In the genomic region with DNA sequence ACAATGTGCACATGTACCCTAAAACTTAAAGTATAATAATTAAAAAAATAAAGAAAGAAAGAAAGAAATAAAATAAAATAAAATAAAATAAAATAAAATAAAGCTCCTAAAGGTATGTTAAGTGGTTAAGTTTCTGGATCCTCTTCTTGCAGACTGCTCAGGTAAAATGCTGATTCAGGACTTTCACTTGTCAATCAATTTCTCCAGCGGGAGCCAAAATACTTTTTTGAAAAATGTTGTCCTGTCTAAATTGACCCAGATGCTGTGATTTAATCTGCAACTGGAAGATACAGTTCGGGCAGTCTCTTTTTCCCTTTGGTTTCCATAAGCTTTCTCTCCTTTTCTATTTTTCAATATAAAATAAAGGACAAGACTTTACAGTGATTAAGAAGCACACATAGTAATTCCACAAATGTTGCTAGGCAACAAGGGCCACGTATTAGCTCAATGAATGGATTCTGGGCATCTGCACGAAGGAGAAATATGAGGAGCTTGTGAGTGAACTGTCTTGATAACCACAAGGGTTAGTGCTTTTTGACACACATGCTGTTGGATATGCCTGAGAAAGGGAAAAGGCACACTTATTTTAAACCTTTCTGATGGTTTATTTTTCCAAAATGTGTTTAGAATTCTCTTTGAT, we compare ENCODE assay signal across 21 cellular contexts. TPM values are rescaled to one million over a fixed set of nuclear protein-coding genes. Genes with fewer than 3 reads are reported as not detected.
DNase-seq lines count a peak whose midpoint lies in the region; ATAC-seq and TF ChIP-seq lines count a peak whose summit lies in the region.
"Had no signal": no experiment of that assay in that cellular context is flagged by ENCODE, and none has a peak within 500 bp of the region (broad histone marks: within the 10 kb centered on the region; RNA-seq: fewer than 3 reads in every experiment).

No MANE protein-coding gene starts in this region.

- no peak overlapping the region for H3K4me3 ChIP-seq in brain microvascular endothelial cell (ENCODE audit: low read depth, low read length)
- H3K4me3 ChIP-seq: BLaER1 treated with 17β-estradiol and CSF1 and Interleukin-3, amounts not matched to agents 10 nM and 100 nM; mucosa of descending colon; tibial nerve had no signal

- no peak for TF ChIP-seq CTCF in brain microvascular endothelial cell (IDR thresholded peaks at IDR 0.05; ENCODE audit: low read depth, low read length, missing control alignments)

- H3K9me3 ChIP-seq in T-helper 17 cell (ENCODE audit: control insufficient read depth, low read length, poor library complexity, severe bottlenecking) = no peaks in the 10 kb centered on the region
- H3K9me3 ChIP-seq: BLaER1 treated with 17β-estradiol and CSF1 and Interleukin-3, amounts not matched to agents 10 nM and 100 nM; mucosa of descending colon; tibial nerve had no signal

- no peaks in the 10 kb centered on the region for H3K36me3 ChIP-seq in brain microvascular endothelial cell (replicated peaks)
- H3K36me3 ChIP-seq: BLaER1 treated with 17β-estradiol and CSF1 and Interleukin-3, amounts not matched to agents 10 nM and 100 nM; tibial nerve had no signal

- H3K27me3 ChIP-seq in brain microvascular endothelial cell (replicated peaks) = no peaks in the 10 kb centered on the region
- H3K27me3 ChIP-seq: BLaER1 treated with 17β-estradiol and CSF1 and Interleukin-3, amounts not matched to agents 10 nM and 100 nM; tibial nerve had no signal

- H3K9me3 Mint-ChIP-seq in activated CD8-positive, alpha-beta T cell treated with anti-CD3 and anti-CD28 coated beads, Interleukin-2, amount 10 ng/mL, durations not matched to agents 7 days and 5 days (ENCODE audit: insufficient read depth) = no peaks in the 10 kb centered on the region

- no peak overlapping the region for H3K4me3 Mint-ChIP-seq in T-helper 17 cell
- no peak overlapping the region for H3K4me3 Mint-ChIP-seq in activated CD8-positive, alpha-beta T cell treated with anti-CD3 and anti-CD28 coated beads, Interleukin-2, amount 10 ng/mL, durations not matched to agents 7 days and 5 days
- H3K4me3 Mint-ChIP-seq: activated CD4-positive, alpha-beta T cell treated with anti-CD3 and anti-CD28 coated beads, Interleukin-2, amount 10 ng/mL, durations not matched to agents 7 days and 5 days; stimulated activated naive B cell treated with anti-CD40 and anti-IgM and Interleukin-4, amounts not matched to agents 10 μg/mL and 1 μg/mL and 100 μg/mL, for 72 hours had no signal

- DNase-seq in DMS53 (lab: John Stamatoyannopoulos, UW) = peak; percentile 23
- no peak for DNase-seq in DMS53 treated with DMSO at 0.1 percent for 48 hours (lab: John Stamatoyannopoulos, UW; ENCODE audit: unreplicated experiment)
- peak; percentile 29 for DNase-seq in NCI-H226
- DNase-seq in brain microvascular endothelial cell = peak; percentile 31
- peak; percentile 22 for DNase-seq in myocyte (ENCODE audit: low read depth)
- no peak for DNase-seq in T-helper 17 cell
- DNase-seq in activated CD8-positive, alpha-beta T cell treated with anti-CD3 and anti-CD28 coated beads, Interleukin-2, amount 10 ng/mL, durations not matched to agents 7 days and 5 days = no peak
- DNase-seq: 8988T; activated CD4-positive, alpha-beta T cell treated with anti-CD3 and anti-CD28 coated beads, Interleukin-2, amount 10 ng/mL, durations not matched to agents 7 days and 5 days; activated gamma-delta T cell; amygdala; left ventricle myocardium superior; mucosa of descending colon; NCI-H1105 treated with DMSO at 0.1 percent for 48 hours; NCI-H2171; stimulated activated naive B cell treated with anti-CD40 and anti-IgM and Interleukin-4, amounts not matched to agents 10 μg/mL and 1 μg/mL and 100 μg/mL, for 72 hours had no signal

- ATAC-seq in HG03045 (IDR thresholded peaks at IDR 0.05; ENCODE audit: unreplicated experiment) (no peak), T-helper 17 cell (no peak)
- no peak for ATAC-seq in activated CD8-positive, alpha-beta T cell treated with anti-CD3 and anti-CD28 coated beads, Interleukin-2, amount 10 ng/mL, durations not matched to agents 7 days and 5 days
- ATAC-seq: left ventricle myocardium superior; mucosa of descending colon; stimulated activated naive B cell treated with anti-CD40 and anti-IgM and Interleukin-4, amounts not matched to agents 10 μg/mL and 1 μg/mL and 100 μg/mL, for 72 hours had no signal

- no peak overlapping the region for H3K27ac Mint-ChIP-seq in T-helper 17 cell
- H3K27ac Mint-ChIP-seq in activated CD8-positive, alpha-beta T cell treated with anti-CD3 and anti-CD28 coated beads, Interleukin-2, amount 10 ng/mL, durations not matched to agents 7 days and 5 days = no peak overlapping the region
- H3K27ac Mint-ChIP-seq: activated CD4-positive, alpha-beta T cell treated with anti-CD3 and anti-CD28 coated beads, Interleukin-2, amount 10 ng/mL, durations not matched to agents 7 days and 5 days; stimulated activated naive B cell treated with anti-CD40 and anti-IgM and Interleukin-4, amounts not matched to agents 10 μg/mL and 1 μg/mL and 100 μg/mL, for 72 hours had no signal

- H3K27me3 Mint-ChIP-seq in T-helper 17 cell = peaks cover 8% of the 10 kb centered on the region
- peaks cover 13% of the 10 kb centered on the region for H3K27me3 Mint-ChIP-seq in activated CD8-positive, alpha-beta T cell treated with anti-CD3 and anti-CD28 coated beads, Interleukin-2, amount 10 ng/mL, durations not matched to agents 7 days and 5 days (ENCODE audit: low read depth)

- H3K36me3 Mint-ChIP-seq in T-helper 17 cell (ENCODE audit: low read depth) = no peaks in the 10 kb centered on the region
- peaks cover 3% of the 10 kb centered on the region for H3K36me3 Mint-ChIP-seq in activated CD8-positive, alpha-beta T cell treated with anti-CD3 and anti-CD28 coated beads, Interleukin-2, amount 10 ng/mL, durations not matched to agents 7 days and 5 days (ENCODE audit: low read depth)
- H3K36me3 Mint-ChIP-seq: stimulated activated naive B cell treated with anti-CD40 and anti-IgM and Interleukin-4, amounts not matched to agents 10 μg/mL and 1 μg/mL and 100 μg/mL, for 72 hours had no signal

- H3K27ac ChIP-seq in brain microvascular endothelial cell = no peak overlapping the region
- H3K27ac ChIP-seq: BLaER1 treated with 17β-estradiol and CSF1 and Interleukin-3, amounts not matched to agents 10 nM and 100 nM; tibial nerve had no signal

- peaks cover 13% of the 10 kb centered on the region for H3K4me1 Mint-ChIP-seq in T-helper 17 cell
- peaks cover 13% of the 10 kb centered on the region for H3K4me1 Mint-ChIP-seq in activated CD8-positive, alpha-beta T cell treated with anti-CD3 and anti-CD28 coated beads, Interleukin-2, amount 10 ng/mL, durations not matched to agents 7 days and 5 days (ENCODE audit: low read depth)
- H3K4me1 Mint-ChIP-seq: stimulated activated naive B cell treated with anti-CD40 and anti-IgM and Interleukin-4, amounts not matched to agents 10 μg/mL and 1 μg/mL and 100 μg/mL, for 72 hours had no signal

- in situ Hi-C loops in brain microvascular endothelial cell (cut with HindIII; ENCODE audit: low pct_ligation_motif_present, low sequenced_read_pairs) = no loop called here

- POLR2A ChIA-PET in activated CD8-positive, alpha-beta T cell treated with anti-CD3 and anti-CD28 coated beads, Interleukin-2, amount 10 ng/mL, durations not matched to agents 7 days and 5 days (lab: Charles Lee) = no interaction called here

- CTCF ChIA-PET in activated CD8-positive, alpha-beta T cell treated with anti-CD3 and anti-CD28 coated beads, Interleukin-2, amount 10 ng/mL, durations not matched to agents 7 days and 5 days (lab: Charles Lee) = no interaction called here

RNA-seq across cellular contexts. Expression of a gene that starts 38.6 kb away (rescaled TPM):
- not detected in 2 replicates for total RNA-seq in myocyte
- not detected for polyA plus RNA-seq in myocyte (2012)
- total RNA-seq in T-helper 17 cell = not detected
- not detected for total RNA-seq in activated CD8-positive, alpha-beta T cell treated with anti-CD3 and anti-CD28 coated beads, Interleukin-2, amount 10 ng/mL, durations not matched to agents 7 days and 5 days
- total RNA-seq: activated CD4-positive, alpha-beta T cell treated with anti-CD3 and anti-CD28 coated beads, Interleukin-2, amount 10 ng/mL, durations not matched to agents 7 days and 5 days; endothelial cell of umbilical vein; glomerular endothelial cell; left ventricle myocardium superior had no signal
- polyA plus RNA-seq: endothelial cell of umbilical vein had no signal

Comparison
In these comparisons a context has a peak if more than half of its experiments do, and no peak if none do; other contexts are left out.
1. DNase-seq: peak in DMS53 (single experiment), NCI-H226 (single experiment), brain microvascular endothelial cell (single experiment) and myocyte (single experiment); none in DMS53 treated with DMSO at 0.1 percent for 48 hours (single experiment), T-helper 17 cell (0 of 3) and activated CD8-positive, alpha-beta T cell treated with anti-CD3 and anti-CD28 coated beads, Interleukin-2, amount 10 ng/mL, durations not matched to agents 7 days and 5 days (single experiment).